11 cellular contexts compared by ENCODE assay signal in the genomic region with DNA sequence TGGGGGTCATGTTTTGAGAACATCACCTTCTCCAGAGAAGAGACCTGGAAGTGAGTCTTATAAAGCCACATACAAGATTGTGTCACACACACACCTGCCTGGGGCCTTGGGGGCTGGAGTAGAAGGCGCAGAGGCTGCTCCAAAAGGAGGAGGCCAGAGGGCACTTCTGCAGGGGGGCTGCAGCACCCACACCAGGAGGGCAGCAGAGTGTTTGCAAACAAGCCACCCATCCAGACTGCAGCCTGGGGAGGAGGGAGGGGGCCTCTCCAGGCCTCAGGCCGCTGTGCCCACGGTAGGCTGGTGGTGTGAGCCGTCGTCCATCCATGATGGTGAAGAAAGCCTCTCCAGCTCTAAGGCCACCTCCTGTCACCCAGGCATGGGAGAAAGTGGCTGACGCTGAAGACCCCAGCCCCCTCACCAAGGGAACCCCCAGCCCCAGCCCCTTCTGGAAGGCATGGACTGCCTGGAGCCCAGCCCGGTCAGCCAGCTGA.
"Had no signal": no experiment of that assay in that cellular context is flagged by ENCODE, and none has a peak within 500 bp of the region (broad histone marks: within the 10 kb centered on the region; RNA-seq: fewer than 3 reads in every experiment).

No MANE protein-coding gene starts in this region.

- H3K27ac ChIP-seq: ascending aorta, colonic mucosa, gastrocnemius medialis, tibial artery had no signal

- H3K4me3 ChIP-seq: ascending aorta, colonic mucosa, gastrocnemius medialis, tibial artery had no signal

- H3K36me3 ChIP-seq: ascending aorta, colonic mucosa, gastrocnemius medialis, tibial artery had no signal

- H3K4me1 ChIP-seq: ascending aorta, tibial artery had no signal

- H3K36me3 Mint-ChIP-seq: activated CD4-positive, alpha-beta memory T cell treated with anti-CD3 and anti-CD28 coated beads for 36 hours had no signal

- H3K9me3 ChIP-seq: ascending aorta, colonic mucosa, gastrocnemius medialis, tibial artery had no signal

- H3K27me3 Mint-ChIP-seq: activated CD4-positive, alpha-beta memory T cell treated with anti-CD3 and anti-CD28 coated beads for 36 hours had no signal

- ATAC-seq: activated T-cell treated with anti-CD3 and anti-CD28 coated beads, Interleukin-2, amount 50 U/mL, for 72 hours; gastrocnemius medialis; natural killer cell; stimulated activated memory B cell treated with anti-CD40 and anti-IgM and Interleukin-4, amounts not matched to agents 10 μg/mL and 1 μg/mL and 100 μg/mL, for 72 hours had no signal

- H3K4me3 Mint-ChIP-seq: activated CD4-positive, alpha-beta memory T cell treated with anti-CD3 and anti-CD28 coated beads for 36 hours; natural killer cell; stimulated activated memory B cell treated with anti-CD40 and anti-IgM and Interleukin-4, amounts not matched to agents 10 μg/mL and 1 μg/mL and 100 μg/mL, for 72 hours had no signal

- DNase-seq: activated CD4-positive, alpha-beta memory T cell treated with anti-CD3 and anti-CD28 coated beads for 36 hours; activated CD4-positive, CD25-positive, alpha-beta regulatory T cell treated with anti-CD3 and anti-CD28 coated beads, Interleukin-2, amount 50 U/mL, for 72 hours; activated CD8-positive, alpha-beta memory T cell treated with anti-CD3 and anti-CD28 coated beads, Interleukin-2, amount 50 U/mL, for 4 hours; activated T-cell treated with anti-CD3 and anti-CD28 coated beads, Interleukin-2, amount 50 U/mL, for 72 hours; colonic mucosa; effector CD4-positive, alpha-beta T cell; gastrocnemius medialis; natural killer cell had no signal

- H3K27me3 ChIP-seq: ascending aorta, colonic mucosa had no signal

- H3K27ac Mint-ChIP-seq: activated CD4-positive, alpha-beta memory T cell treated with anti-CD3 and anti-CD28 coated beads for 36 hours; stimulated activated memory B cell treated with anti-CD40 and anti-IgM and Interleukin-4, amounts not matched to agents 10 μg/mL and 1 μg/mL and 100 μg/mL, for 72 hours had no signal

- H3K9me3 Mint-ChIP-seq: activated CD4-positive, alpha-beta memory T cell treated with anti-CD3 and anti-CD28 coated beads for 36 hours; activated T-cell treated with anti-CD3 and anti-CD28 coated beads, Interleukin-2, amount 50 U/mL, for 72 hours; stimulated activated memory B cell treated with anti-CD40 and anti-IgM and Interleukin-4, amounts not matched to agents 10 μg/mL and 1 μg/mL and 100 μg/mL, for 72 hours had no signal
